Comparison of ENCODE assay signal across 26 cellular contexts in genomic region chr1:13461977-13462376, GRCh38. TPM values are rescaled to one million over a fixed set of nuclear protein-coding genes. Genes with fewer than 3 reads are reported as not detected.
"Had no signal": no experiment of that assay in that cellular context is flagged by ENCODE, and none has a peak within 500 bp of the region (broad histone marks: within the 10 kb centered on the region; RNA-seq: fewer than 3 reads in every experiment).

No MANE protein-coding gene starts in this region.

- H3K4me3 ChIP-seq: lower lobe of right lung, pancreas, skin epidermis, spleen, thoracic aorta, tibial nerve, upper lobe of left lung had no signal

- H3K36me3 ChIP-seq: lower lobe of right lung, pancreas, spleen, thoracic aorta, tibial nerve, upper lobe of left lung had no signal

- H3K4me1 ChIP-seq: lower lobe of right lung, pancreas, spleen, upper lobe of left lung had no signal

- FAIRE-seq: colon, frontal cortex, keratinocyte, pancreas, urothelium cell line had no signal

- H3K27ac ChIP-seq: epithelial cell of prostate, lower lobe of right lung, pancreas, skin epidermis, spleen, thoracic aorta, tibial nerve, upper lobe of left lung had no signal

- ATAC-seq: esophagus mucosa; left ventricle myocardium superior; lower lobe of right lung; natural killer cell; pancreas; stimulated activated memory B cell treated with anti-CD40 and anti-IgM and Interleukin-4, amounts not matched to agents 10 μg/mL and 1 μg/mL and 100 μg/mL, for 72 hours had no signal

- H3K27me3 ChIP-seq: tibial nerve, upper lobe of left lung had no signal

- DNase-seq: effector CD8-positive, alpha-beta T cell; endodermal cell; left ventricle myocardium superior; lower lobe of right lung; natural killer cell; occipital lobe; pancreas; spleen; stimulated activated CD4-positive, alpha-beta T cell treated with anti-CD3 and anti-CD28 coated beads, Interleukin-4, amount 100 ng/mL, for 4 hours had no signal

- H3K9me3 ChIP-seq: lower lobe of right lung, pancreas, spleen, thoracic aorta, tibial nerve, upper lobe of left lung had no signal

RNA-seq across cellular contexts. Expression of gene PRAMEF20, which starts 51.7 kb away (rescaled TPM):
- total RNA-seq: cerebellum, endodermal cell, esophagus mucosa, fibroblast of villous mesenchyme, frontal cortex, left ventricle myocardium superior, lower lobe of right lung, mononuclear cell, natural killer cell, occipital lobe, pancreas, posterior vena cava, pulmonary artery endothelial cell, spleen, thoracic aorta, tibial nerve, upper lobe of left lung had no signal
- polyA plus RNA-seq: keratinocyte, neural cell, pancreas had no signal

RNA-seq across cellular contexts. Expression of gene LRRC38, which starts 51.8 kb away (rescaled TPM):
- total RNA-seq: esophagus mucosa, fibroblast of villous mesenchyme, frontal cortex, lower lobe of right lung, mononuclear cell, natural killer cell, occipital lobe, pancreas, posterior vena cava, pulmonary artery endothelial cell, thoracic aorta had no signal
- polyA plus RNA-seq: keratinocyte, neural cell, pancreas had no signal
